In the genomic region with DNA sequence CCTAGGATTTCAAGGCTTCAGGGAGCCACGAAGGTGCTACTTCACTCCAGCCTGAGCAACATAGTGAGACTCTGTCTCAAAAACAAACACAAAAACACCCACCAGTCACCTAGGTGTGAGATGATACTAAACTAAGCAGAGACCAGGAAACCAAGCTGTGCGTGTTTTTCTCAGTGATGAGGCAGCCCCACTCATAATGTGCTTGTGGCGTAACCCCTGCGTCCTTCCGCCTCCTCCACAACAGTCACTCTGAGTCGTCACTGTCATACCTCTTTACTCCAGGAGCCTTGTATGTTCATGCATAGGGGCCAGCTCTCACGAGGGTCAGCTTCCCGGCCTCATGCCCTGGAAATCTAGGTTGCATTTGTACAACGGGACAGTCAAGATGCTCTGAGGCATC, we compare ENCODE assay signal across 18 cellular contexts. TPM values are rescaled to one million over a fixed set of nuclear protein-coding genes. Genes with fewer than 3 reads are reported as not detected.
DNase-seq lines count a peak whose midpoint lies in the region; ATAC-seq and TF ChIP-seq lines count a peak whose summit lies in the region.
"Had no signal": no experiment of that assay in that cellular context is flagged by ENCODE, and none has a peak within 500 bp of the region (broad histone marks: within the 10 kb centered on the region; RNA-seq: fewer than 3 reads in every experiment).

No MANE protein-coding gene starts in this region.

- H3K4me2 ChIP-seq in DOHH2 (ENCODE audit: low read length), result peak overlapping the region; percentile 31
- H3K4me2 ChIP-seq: BLaER1 treated with 17β-estradiol and CSF1 and Interleukin-3, amounts not matched to agents 10 nM and 100 nM; hepatocyte had no signal

- H3K9me3 ChIP-seq in CD4-positive, CD25-positive, alpha-beta regulatory T cell (ENCODE audit: control insufficient read depth in 2 of 2, low read length in 2 of 2), result no peaks in the 10 kb centered on the region
- no peaks in the 10 kb centered on the region for H3K9me3 ChIP-seq in DOHH2 (ENCODE audit: control insufficient read depth, insufficient read depth, low read length)
- no peaks in the 10 kb centered on the region for H3K9me3 ChIP-seq in mucosa of descending colon
- H3K9me3 ChIP-seq: BLaER1 treated with 17β-estradiol and CSF1 and Interleukin-3, amounts not matched to agents 10 nM and 100 nM; esophagus squamous epithelium; psoas muscle; uterus had no signal

- in situ Hi-C loops in brain microvascular endothelial cell (cut with HindIII; ENCODE audit: low pct_ligation_motif_present, low sequenced_read_pairs), result no loop called here

- H3K36me3 ChIP-seq in CD4-positive, CD25-positive, alpha-beta regulatory T cell (ENCODE audit: control insufficient read depth, insufficient read depth, low read length), result no peaks in the 10 kb centered on the region
- H3K36me3 ChIP-seq in DOHH2 (ENCODE audit: control insufficient read depth, low read length) (no peaks in the 10 kb centered on the region), mucosa of descending colon (ENCODE audit: low read depth) (no peaks in the 10 kb centered on the region), brain microvascular endothelial cell (replicated peaks) (no peaks in the 10 kb centered on the region)
- H3K36me3 ChIP-seq: BLaER1 treated with 17β-estradiol and CSF1 and Interleukin-3, amounts not matched to agents 10 nM and 100 nM; esophagus squamous epithelium; uterus; WERI-Rb-1 had no signal

- peak overlapping the region; percentile 10 for H3K4me3 ChIP-seq in CD4-positive, CD25-positive, alpha-beta regulatory T cell (ENCODE audit: low read depth, low read length)
- H3K4me3 ChIP-seq in DOHH2 (ENCODE audit: low read length), result no peak overlapping the region
- no peak overlapping the region for H3K4me3 ChIP-seq in mucosa of descending colon
- H3K4me3 ChIP-seq in brain microvascular endothelial cell (ENCODE audit: low read depth, low read length), result no peak overlapping the region
- H3K4me3 ChIP-seq in coronary artery, result no peak overlapping the region
- H3K4me3 ChIP-seq: BLaER1 treated with 17β-estradiol and CSF1 and Interleukin-3, amounts not matched to agents 10 nM and 100 nM; esophagus squamous epithelium; hepatocyte; psoas muscle; uterus had no signal

- peak in 2 of 3 donors; percentile 58 to 62 for DNase-seq in CD4-positive, CD25-positive, alpha-beta regulatory T cell
- DNase-seq in activated CD4-positive, alpha-beta T cell treated with anti-CD3 and anti-CD28 coated beads, Interleukin-2, amount 50 U/mL, for 48 hours, result peak; percentile 40 to 47
- DNase-seq in mucosa of descending colon (no peak), mucosa of gallbladder (ENCODE audit: low spot score) (no peak), brain microvascular endothelial cell (no peak), coronary artery (ENCODE audit: low spot score) (no peak)
- DNase-seq: EL, esophagus squamous epithelium, IMR-90, left colon, NCI-H1105, psoas muscle, uterus, WERI-Rb-1 had no signal

- TF ChIP-seq CTCF in DOHH2 (IDR thresholded peaks at IDR 0.05; ENCODE audit: low read depth, low read length, poor library complexity, severe bottlenecking) (no peak), mucosa of descending colon (IDR thresholded peaks at IDR 0.05) (no peak), brain microvascular endothelial cell (IDR thresholded peaks at IDR 0.05; ENCODE audit: low read depth, low read length, missing control alignments) (no peak), coronary artery (IDR thresholded peaks at IDR 0.05) (no peak)

- ATAC-seq in CD4-positive, CD25-positive, alpha-beta regulatory T cell (ENCODE audit: low read depth in 2 of 2), result peak; percentile 89 to 92
- peak; percentile 45 for ATAC-seq in mucosa of descending colon
- ATAC-seq: left colon; psoas muscle; stimulated activated memory B cell treated with anti-CD40 and anti-IgM and Interleukin-4, amounts not matched to agents 10 μg/mL and 1 μg/mL and 100 μg/mL, for 72 hours had no signal

- H3K9me2 ChIP-seq in DOHH2 (replicated peaks; ENCODE audit: control insufficient read depth, low read length), result no peaks in the 10 kb centered on the region

- no peaks in the 10 kb centered on the region for H3K9me3 Mint-ChIP-seq in CD4-positive, CD25-positive, alpha-beta regulatory T cell
- H3K9me3 Mint-ChIP-seq: stimulated activated memory B cell treated with anti-CD40 and anti-IgM and Interleukin-4, amounts not matched to agents 10 μg/mL and 1 μg/mL and 100 μg/mL, for 72 hours had no signal

- peak overlapping the region in 2 of 4 donors; percentile 1 to 23 for H3K4me3 Mint-ChIP-seq in CD4-positive, CD25-positive, alpha-beta regulatory T cell
- H3K4me3 Mint-ChIP-seq: stimulated activated memory B cell treated with anti-CD40 and anti-IgM and Interleukin-4, amounts not matched to agents 10 μg/mL and 1 μg/mL and 100 μg/mL, for 72 hours had no signal

- no peaks in the 10 kb centered on the region for H3K36me3 Mint-ChIP-seq in CD4-positive, CD25-positive, alpha-beta regulatory T cell
- H3K36me3 Mint-ChIP-seq: stimulated activated memory B cell treated with anti-CD40 and anti-IgM and Interleukin-4, amounts not matched to agents 10 μg/mL and 1 μg/mL and 100 μg/mL, for 72 hours had no signal

- H3K27me3 Mint-ChIP-seq in CD4-positive, CD25-positive, alpha-beta regulatory T cell, result peaks cover 8% of the 10 kb centered on the region
- H3K27me3 Mint-ChIP-seq: stimulated activated memory B cell treated with anti-CD40 and anti-IgM and Interleukin-4, amounts not matched to agents 10 μg/mL and 1 μg/mL and 100 μg/mL, for 72 hours had no signal

- H3K27ac Mint-ChIP-seq in CD4-positive, CD25-positive, alpha-beta regulatory T cell, result peak overlapping the region in 2 of 3 donors; percentile 14 to 63
- H3K27ac Mint-ChIP-seq: stimulated activated memory B cell treated with anti-CD40 and anti-IgM and Interleukin-4, amounts not matched to agents 10 μg/mL and 1 μg/mL and 100 μg/mL, for 72 hours had no signal

- no peaks in the 10 kb centered on the region for H4K20me1 ChIP-seq in DOHH2 (ENCODE audit: control insufficient read depth, insufficient read depth, low read depth, low read length)
- H4K20me1 ChIP-seq: BLaER1 treated with 17β-estradiol and CSF1 and Interleukin-3, amounts not matched to agents 10 nM and 100 nM had no signal

- peak overlapping the region; percentile 55 for H3K27ac ChIP-seq in CD4-positive, CD25-positive, alpha-beta regulatory T cell (ENCODE audit: insufficient read depth, low read length, poor library complexity, severe bottlenecking)
- H3K27ac ChIP-seq in DOHH2 (ENCODE audit: low read depth, low read length) (no peak overlapping the region), brain microvascular endothelial cell (no peak overlapping the region), coronary artery (no peak overlapping the region)
- H3K27ac ChIP-seq: BLaER1 treated with 17β-estradiol and CSF1 and Interleukin-3, amounts not matched to agents 10 nM and 100 nM; esophagus squamous epithelium; hepatocyte; psoas muscle; uterus; WERI-Rb-1 had no signal

- intact Hi-C loops in mucosa of descending colon (cut with DNase I, micrococcal nuclease), result no loop called here

- H3K4me1 Mint-ChIP-seq in CD4-positive, CD25-positive, alpha-beta regulatory T cell, result peaks cover 4 to 9% (median 6%) of the 10 kb centered on the region in 4 donors
- H3K4me1 Mint-ChIP-seq: stimulated activated memory B cell treated with anti-CD40 and anti-IgM and Interleukin-4, amounts not matched to agents 10 μg/mL and 1 μg/mL and 100 μg/mL, for 72 hours had no signal

- H3F3A ChIP-seq in DOHH2 (ENCODE audit: control insufficient read depth, insufficient read depth), result no peaks in the 10 kb centered on the region

- H3K27me3 ChIP-seq in CD4-positive, CD25-positive, alpha-beta regulatory T cell (ENCODE audit: control insufficient read depth, insufficient read depth, low read length), result no peaks in the 10 kb centered on the region
- H3K27me3 ChIP-seq in DOHH2 (ENCODE audit: control insufficient read depth, low read length) (no peaks in the 10 kb centered on the region), brain microvascular endothelial cell (replicated peaks) (no peaks in the 10 kb centered on the region)
- H3K27me3 ChIP-seq: esophagus squamous epithelium, hepatocyte, uterus had no signal

- no peaks in the 10 kb centered on the region for H3K79me2 ChIP-seq in DOHH2 (ENCODE audit: control insufficient read depth, low read length)
- H3K79me2 ChIP-seq: hepatocyte had no signal

- H3K4me1 ChIP-seq in CD4-positive, CD25-positive, alpha-beta regulatory T cell (ENCODE audit: control insufficient read depth, insufficient read depth, low read length, poor library complexity, severe bottlenecking), result no peaks in the 10 kb centered on the region
- H3K4me1 ChIP-seq in DOHH2 (ENCODE audit: control insufficient read depth, low read length) (peaks cover 18% of the 10 kb centered on the region), mucosa of descending colon (ENCODE audit: low read depth) (peaks cover 5% of the 10 kb centered on the region)
- H3K4me1 ChIP-seq: psoas muscle, uterus had no signal

RNA-seq across cellular contexts. Expression of a gene that starts 31.1 kb away (rescaled TPM):
- total RNA-seq in CD4-positive, CD25-positive, alpha-beta regulatory T cell, result not detected
- polyA plus RNA-seq in CD4-positive, CD25-positive, alpha-beta regulatory T cell, result 1 to 10 TPM in 1 of 4 donors, not detected in 3; 1.0 TPM
- total RNA-seq in mucosa of descending colon (1 to 10 TPM; 1.0 to 2.9 (median 2.3) TPM), mucosa of gallbladder (15.4 TPM)
- total RNA-seq: IMR-90 had no signal
- polyA plus RNA-seq: IMR-90 had no signal

Comparison
In these comparisons a context has a peak if more than half of its experiments do, and no peak if none do; other contexts are left out.
1. DNase-seq: peak in CD4-positive, CD25-positive, alpha-beta regulatory T cell (2 of 3) and activated CD4-positive, alpha-beta T cell treated with anti-CD3 and anti-CD28 coated beads, Interleukin-2, amount 50 U/mL, for 48 hours (2 of 2); none in mucosa of descending colon (0 of 3), mucosa of gallbladder (single experiment), brain microvascular endothelial cell (single experiment) and coronary artery (single experiment).